ENCODE assay signal across 8 cellular contexts in genomic region chr3:4977001-4977888, GRCh38. TPM values are rescaled to one million over a fixed set of nuclear protein-coding genes. Genes with fewer than 3 reads are reported as not detected.
A peak's percentile ranks its signal among the peaks of the same experiment; 100 is the strongest.
DNase-seq lines count a peak whose midpoint lies in the region; ATAC-seq and TF ChIP-seq lines count a peak whose summit lies in the region.

No MANE protein-coding gene starts in this region.

- H3K27ac ChIP-seq in DOHH2 (ENCODE audit: low read depth, low read length) (peak overlapping the region; percentile 45; the same call in 1 of the 2 replicates), VCaP (peak overlapping the region; percentile 99)

- ATAC-seq in GM21529 (IDR thresholded peaks at IDR 0.05; ENCODE audit: unreplicated experiment): peak; percentile 41
- ATAC-seq in central memory CD8-positive, alpha-beta T cell (replicated peaks; ENCODE audit: extremely low read depth, poor library complexity, severe bottlenecking): peak; percentile 35

- H3K79me2 ChIP-seq in DOHH2 (ENCODE audit: control insufficient read depth, low read length): no peaks in the 10 kb centered on the region

- peak overlapping the region; percentile 85 for H3K4me2 ChIP-seq in DOHH2 (ENCODE audit: low read length)

- H3K9me3 Mint-ChIP-seq in IgD-negative memory B cell: no peaks in the 10 kb centered on the region
- no peaks in the 10 kb centered on the region for H3K9me3 Mint-ChIP-seq in central memory CD8-positive, alpha-beta T cell

- peak overlapping the region; percentile 72 for H3K4me3 ChIP-seq in DOHH2 (ENCODE audit: low read length)

- H3K4me1 ChIP-seq in DOHH2 (ENCODE audit: control insufficient read depth, low read length): peaks cover 53% of the 10 kb centered on the region

- no peaks in the 10 kb centered on the region for H3K27me3 Mint-ChIP-seq in IgD-negative memory B cell
- H3K27me3 Mint-ChIP-seq in central memory CD8-positive, alpha-beta T cell: no peaks in the 10 kb centered on the region

- H3K9me2 ChIP-seq in DOHH2 (replicated peaks; ENCODE audit: control insufficient read depth, low read length): no peaks in the 10 kb centered on the region

- TF ChIP-seq CTCF in DOHH2 (IDR thresholded peaks at IDR 0.05; ENCODE audit: low read depth, low read length, poor library complexity, severe bottlenecking): no peak
- no peak for TF ChIP-seq CTCF in VCaP (conservative IDR thresholded peaks at IDR 0.05)

- H3K4me1 Mint-ChIP-seq in IgD-negative memory B cell: peaks cover 36 to 63% (median 45%) of the 10 kb centered on the region in 3 donors
- H3K4me1 Mint-ChIP-seq in central memory CD8-positive, alpha-beta T cell: peaks cover 46% of the 10 kb centered on the region

- 0 out of 2 replicates have a peak, but pooled peaks cover 4% of the 10 kb centered on the region for H4K20me1 ChIP-seq in DOHH2 (ENCODE audit: control insufficient read depth, insufficient read depth, low read depth, low read length)

- no peaks in the 10 kb centered on the region for H3K9me3 ChIP-seq in DOHH2 (ENCODE audit: control insufficient read depth, insufficient read depth, low read length)

- H3K27ac Mint-ChIP-seq in IgD-negative memory B cell: peak overlapping the region; percentile 97 to 98 (median 97)
- H3K27ac Mint-ChIP-seq in central memory CD8-positive, alpha-beta T cell (ENCODE audit: low read depth): peak overlapping the region; percentile 99

- H3K36me3 ChIP-seq in DOHH2 (ENCODE audit: control insufficient read depth, low read length): peaks cover 6% of the 10 kb centered on the region; the same call in 1 of the 2 replicates

- H3F3A ChIP-seq in DOHH2 (ENCODE audit: control insufficient read depth, insufficient read depth): 0 out of 2 replicates have a peak, but pooled peaks cover 2% of the 10 kb centered on the region

- H3K27me3 ChIP-seq in DOHH2 (ENCODE audit: control insufficient read depth, low read length): peaks cover 63% of the 10 kb centered on the region

- peak; percentile 55 to 73 for DNase-seq in central memory CD8-positive, alpha-beta T cell (ENCODE audit: low spot score in 2 of 2)
- peak; percentile 79 for DNase-seq in kidney glomerular epithelial cell (lab: John Stamatoyannopoulos, UW)
- DNase-seq in stimulated activated CD4-positive, alpha-beta T cell treated with anti-CD3 and anti-CD28 coated beads, Interleukin-15, amount 100 ng/mL, for 48 hours (ENCODE audit: low read depth in 2 of 2): peak; percentile 63 to 67
- no peak for DNase-seq in NCI-H1092 treated with DMSO at 0.1 percent for 48 hours (lab: John Stamatoyannopoulos, UW)

- H3K36me3 Mint-ChIP-seq in IgD-negative memory B cell: peaks cover 1% of the 10 kb centered on the region
- peaks cover 50% of the 10 kb centered on the region for H3K36me3 Mint-ChIP-seq in central memory CD8-positive, alpha-beta T cell (ENCODE audit: insufficient read depth)

- peak overlapping the region; percentile 96 to 100 (median 97) for H3K4me3 Mint-ChIP-seq in IgD-negative memory B cell
- H3K4me3 Mint-ChIP-seq in central memory CD8-positive, alpha-beta T cell: peak overlapping the region; percentile 99

RNA-seq across cellular contexts. Expression of gene BHLHE40, which starts 2.0 kb away (rescaled TPM):
- polyA plus RNA-seq in IgD-negative memory B cell: 11.1 TPM
